In genomic region chr9:92642041-92642451, GRCh38 we compare ENCODE assay signal across 16 cellular contexts.
"Had no signal": no experiment of that assay in that cellular context is flagged by ENCODE, and none has a peak within 500 bp of the region (broad histone marks: within the 10 kb centered on the region; RNA-seq: fewer than 3 reads in every experiment).

No MANE protein-coding gene starts in this region.

- DNase-seq: activated CD4-positive, alpha-beta T cell treated with anti-CD3 and anti-CD28 coated beads, Interleukin-2, amount 10 ng/mL, durations not matched to agents 24 days and 14 days; activated naive CD8-positive, alpha-beta T cell treated with anti-CD3 and anti-CD28 coated beads, Interleukin-2, amount 10 ng/mL, durations not matched to agents 7 days and 5 days; body of pancreas; colonic mucosa; endodermal cell; left ventricle myocardium inferior; naive thymus-derived CD8-positive, alpha-beta T cell; SIG-M5; stimulated activated naive CD8-positive, alpha-beta T cell treated with anti-CD3 and anti-CD28 coated beads, Interleukin-15, amount 100 ng/mL, for 72 hours; T-helper 1 cell; T-helper 9 cell; upper lobe of right lung had no signal

- H3K9me3 Mint-ChIP-seq: activated CD4-positive, alpha-beta T cell treated with anti-CD3 and anti-CD28 coated beads, Interleukin-2, amount 10 ng/mL, durations not matched to agents 24 days and 14 days; activated naive CD8-positive, alpha-beta T cell treated with anti-CD3 and anti-CD28 coated beads, Interleukin-2, amount 10 ng/mL, durations not matched to agents 7 days and 5 days; activated T-helper 1 cell treated with anti-CD3 and anti-CD28 coated beads, Interleukin-12 subunit alpha, Interleukin-12 subunit beta, Interleukin-2, Interleukin-4 antibody, amounts not matched to agents 30 ng/mL and 10 ng/mL and 1 ng/mL, durations not matched to agents 14 hours and 24 hours and 36 hours; endodermal cell had no signal

- H3K27me3 ChIP-seq: body of pancreas, colonic mucosa, upper lobe of right lung had no signal

- FAIRE-seq: frontal cortex had no signal

- H3K4me1 ChIP-seq: body of pancreas, colonic mucosa, left ventricle myocardium inferior, upper lobe of right lung had no signal

- ATAC-seq: body of pancreas; naive thymus-derived CD8-positive, alpha-beta T cell; stimulated activated naive CD8-positive, alpha-beta T cell treated with anti-CD3 and anti-CD28 coated beads, Interleukin-15, amount 100 ng/mL, for 72 hours; upper lobe of right lung had no signal

- H3K27ac Mint-ChIP-seq: activated CD4-positive, alpha-beta T cell treated with anti-CD3 and anti-CD28 coated beads, Interleukin-2, amount 10 ng/mL, durations not matched to agents 24 days and 14 days; activated naive CD8-positive, alpha-beta T cell treated with anti-CD3 and anti-CD28 coated beads, Interleukin-2, amount 10 ng/mL, durations not matched to agents 7 days and 5 days; activated T-helper 1 cell treated with anti-CD3 and anti-CD28 coated beads, Interleukin-12 subunit alpha, Interleukin-12 subunit beta, Interleukin-2, Interleukin-4 antibody, amounts not matched to agents 30 ng/mL and 10 ng/mL and 1 ng/mL, durations not matched to agents 14 hours and 24 hours and 36 hours; endodermal cell; memory B cell had no signal

- H3K27me3 Mint-ChIP-seq: activated CD4-positive, alpha-beta T cell treated with anti-CD3 and anti-CD28 coated beads, Interleukin-2, amount 10 ng/mL, durations not matched to agents 24 days and 14 days; activated naive CD8-positive, alpha-beta T cell treated with anti-CD3 and anti-CD28 coated beads, Interleukin-2, amount 10 ng/mL, durations not matched to agents 7 days and 5 days; memory B cell; naive thymus-derived CD8-positive, alpha-beta T cell; stimulated activated naive CD8-positive, alpha-beta T cell treated with anti-CD3 and anti-CD28 coated beads, Interleukin-15, amount 100 ng/mL, for 72 hours had no signal

- H3K4me1 Mint-ChIP-seq: activated naive CD8-positive, alpha-beta T cell treated with anti-CD3 and anti-CD28 coated beads, Interleukin-2, amount 10 ng/mL, durations not matched to agents 7 days and 5 days; endodermal cell; memory B cell; naive thymus-derived CD8-positive, alpha-beta T cell had no signal

- H3K27ac ChIP-seq: body of pancreas, colonic mucosa, left ventricle myocardium inferior, thoracic aorta, upper lobe of right lung had no signal

- H3K4me3 Mint-ChIP-seq: activated CD4-positive, alpha-beta T cell treated with anti-CD3 and anti-CD28 coated beads, Interleukin-2, amount 10 ng/mL, durations not matched to agents 24 days and 14 days; activated naive CD8-positive, alpha-beta T cell treated with anti-CD3 and anti-CD28 coated beads, Interleukin-2, amount 10 ng/mL, durations not matched to agents 7 days and 5 days; activated T-helper 1 cell treated with anti-CD3 and anti-CD28 coated beads, Interleukin-12 subunit alpha, Interleukin-12 subunit beta, Interleukin-2, Interleukin-4 antibody, amounts not matched to agents 30 ng/mL and 10 ng/mL and 1 ng/mL, durations not matched to agents 14 hours and 24 hours and 36 hours; endodermal cell; memory B cell; naive thymus-derived CD8-positive, alpha-beta T cell; stimulated activated naive CD8-positive, alpha-beta T cell treated with anti-CD3 and anti-CD28 coated beads, Interleukin-15, amount 100 ng/mL, for 72 hours had no signal

- H3K9me3 ChIP-seq: body of pancreas, colonic mucosa, upper lobe of right lung had no signal

- H3K4me3 ChIP-seq: body of pancreas, colonic mucosa, left ventricle myocardium inferior, thoracic aorta, upper lobe of right lung had no signal
